23 cellular contexts compared by ENCODE assay signal in the genomic region with DNA sequence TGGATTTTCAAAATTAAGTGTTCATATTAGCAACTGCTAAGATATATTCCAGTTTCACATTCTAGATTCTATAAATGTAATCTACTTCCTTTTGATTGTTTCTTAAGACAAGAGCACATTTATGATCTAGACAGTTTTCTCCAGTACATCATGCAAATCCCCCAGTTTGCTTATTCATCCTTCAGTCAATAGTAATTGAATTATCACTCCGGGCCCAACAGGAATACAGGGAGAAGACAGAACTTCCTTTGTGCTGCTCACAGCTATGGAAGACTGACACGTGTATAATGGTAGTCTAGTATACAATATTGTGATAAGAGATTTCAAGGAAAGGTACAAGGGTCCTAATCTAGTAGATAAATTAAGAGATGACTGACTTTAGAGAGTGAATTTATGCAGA. TPM values are rescaled to one million over a fixed set of nuclear protein-coding genes. Genes with fewer than 3 reads are reported as not detected.
"Had no signal": no experiment of that assay in that cellular context is flagged by ENCODE, and none has a peak within 500 bp of the region (broad histone marks: within the 10 kb centered on the region; RNA-seq: fewer than 3 reads in every experiment).

No MANE protein-coding gene starts in this region.

- H3K27me3 Mint-ChIP-seq: activated B cell treated with CpG ODN at 0.5 μM for 24 hours; activated naive CD8-positive, alpha-beta T cell; brain; central memory CD8-positive, alpha-beta T cell; T-helper 17 cell had no signal

- H3K9me3 Mint-ChIP-seq: activated B cell treated with CpG ODN at 0.5 μM for 24 hours; activated CD4-positive, alpha-beta T cell treated with anti-CD3 and anti-CD28 coated beads, Interleukin-2, amount 10 ng/mL, durations not matched to agents 24 days and 14 days; activated naive CD4-positive, alpha-beta T cell treated with anti-CD3 and anti-CD28 coated beads for 36 hours; activated T-cell treated with anti-CD3 and anti-CD28 coated beads, Interleukin-2, amount 50 U/mL, for 4 hours; brain had no signal

- H3K9me3 ChIP-seq: MG63 had no signal

- ATAC-seq: activated T-cell treated with anti-CD3 and anti-CD28 coated beads, Interleukin-2, amount 50 U/mL, for 4 hours; PC-3; T-helper 17 cell had no signal

- H3K27me3 ChIP-seq: MG63 had no signal

- H3K4me3 ChIP-seq: MG63 had no signal

- DNase-seq: activated B cell treated with CpG ODN at 0.5 μM for 24 hours; activated CD4-positive, alpha-beta T cell treated with anti-CD3 and anti-CD28 coated beads for 1 hour; activated CD4-positive, alpha-beta T cell treated with anti-CD3 and anti-CD28 coated beads, Interleukin-2, amount 10 ng/mL, durations not matched to agents 24 days and 14 days; activated CD4-positive, alpha-beta T cell treated with anti-CD3 and anti-CD28 coated beads, Interleukin-2, amount 50 U/mL, for 48 hours; activated gamma-delta T cell; activated naive CD4-positive, alpha-beta T cell treated with anti-CD3 and anti-CD28 coated beads for 36 hours; activated T-cell treated with anti-CD3 and anti-CD28 coated beads, Interleukin-2, amount 50 U/mL, for 4 hours; amygdala; MG63; MV-4-11; NCI-H1105; NCI-H1436 treated with DMSO at 0.1 percent for 48 hours; NCI-H187; NCI-H2081; NCI-H446; NCI-H524 treated with DMSO at 0.1 percent for 48 hours; PC-3; SHP77 treated with DMSO at 0.1 percent for 48 hours; T-helper 17 cell; T-helper 9 cell had no signal

- H3K4me3 Mint-ChIP-seq: activated B cell treated with CpG ODN at 0.5 μM for 24 hours; activated CD4-positive, alpha-beta T cell treated with anti-CD3 and anti-CD28 coated beads, Interleukin-2, amount 10 ng/mL, durations not matched to agents 24 days and 14 days; activated naive CD4-positive, alpha-beta T cell treated with anti-CD3 and anti-CD28 coated beads for 36 hours; activated naive CD8-positive, alpha-beta T cell; activated T-cell treated with anti-CD3 and anti-CD28 coated beads, Interleukin-2, amount 50 U/mL, for 4 hours; brain; central memory CD8-positive, alpha-beta T cell; T-helper 17 cell had no signal

- H3K27ac Mint-ChIP-seq: activated B cell treated with CpG ODN at 0.5 μM for 24 hours; activated CD4-positive, alpha-beta T cell treated with anti-CD3 and anti-CD28 coated beads, Interleukin-2, amount 10 ng/mL, durations not matched to agents 24 days and 14 days; activated naive CD4-positive, alpha-beta T cell treated with anti-CD3 and anti-CD28 coated beads for 36 hours; activated naive CD8-positive, alpha-beta T cell; brain; T-helper 17 cell had no signal

- H3K4me1 Mint-ChIP-seq: activated B cell treated with CpG ODN at 0.5 μM for 24 hours; activated CD4-positive, alpha-beta T cell treated with anti-CD3 and anti-CD28 coated beads, Interleukin-2, amount 10 ng/mL, durations not matched to agents 24 days and 14 days; central memory CD8-positive, alpha-beta T cell; T-helper 17 cell had no signal

- H3K36me3 Mint-ChIP-seq: activated naive CD8-positive, alpha-beta T cell; brain had no signal

- H3K36me3 ChIP-seq: MG63 had no signal

RNA-seq across cellular contexts. Expression of a gene that starts 14.5 kb away (rescaled TPM):
- total RNA-seq: activated B cell treated with CpG ODN at 0.5 μM for 24 hours had no signal
